Comparison of ENCODE assay signal across 8 cellular contexts in genomic region chr6:26659360-26660095, GRCh38.
DNase-seq lines count a peak whose midpoint lies in the region; TF ChIP-seq lines count a peak whose summit lies in the region.
"Not testable (repeated sequence)": the region's sequence is repeated elsewhere in the genome, so short reads cannot be mapped to it uniquely, and the experiment has no call there.

A gene with protein sequence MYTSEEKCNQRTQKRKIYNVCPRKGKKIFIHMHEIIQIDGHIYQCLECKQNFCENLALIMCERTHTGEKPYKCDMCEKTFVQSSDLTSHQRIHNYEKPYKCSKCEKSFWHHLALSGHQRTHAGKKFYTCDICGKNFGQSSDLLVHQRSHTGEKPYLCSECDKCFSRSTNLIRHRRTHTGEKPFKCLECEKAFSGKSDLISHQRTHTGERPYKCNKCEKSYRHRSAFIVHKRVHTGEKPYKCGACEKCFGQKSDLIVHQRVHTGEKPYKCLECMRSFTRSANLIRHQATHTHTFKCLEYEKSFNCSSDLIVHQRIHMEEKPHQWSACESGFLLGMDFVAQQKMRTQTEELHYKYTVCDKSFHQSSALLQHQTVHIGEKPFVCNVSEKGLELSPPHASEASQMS (minus strand): TSS chr6:26659746. CDS start chr6:26638553, 21,193 bp downstream.

- peak within 1 kb of the TSS; percentile 70 for H3K4me3 Mint-ChIP-seq in activated naive CD4-positive, alpha-beta T cell treated with anti-CD3 and anti-CD28 coated beads, Interleukin-2, amount 10 ng/mL, durations not matched to agents 7 days and 5 days

- not testable (repeated sequence) for TF ChIP-seq CTCF in HFF-Myc (IDR thresholded peaks at IDR 0.05; ENCODE audit: low read depth, low read length, missing control alignments)

- DNase-seq in GM03348 (ENCODE audit: low spot score) (peak; percentile 99), HFF-Myc (ENCODE audit: extremely low read depth, low read depth) (peak; percentile 59), NAMALWA (ENCODE audit: low spot score) (peak; percentile 95), SK-N-MC (ENCODE audit: low read depth, low spot score) (peak; percentile 32), germinal center (ENCODE audit: low spot score) (peak; percentile 97), non-pigmented ciliary epithelial cell (ENCODE audit: low read depth) (peak; percentile 65), superior temporal gyrus (ENCODE audit: extremely low spot score) (peak; percentile 96)
- peak; percentile 93 for DNase-seq in activated naive CD4-positive, alpha-beta T cell treated with anti-CD3 and anti-CD28 coated beads, Interleukin-2, amount 10 ng/mL, durations not matched to agents 7 days and 5 days

- H3K4me3 ChIP-seq in HFF-Myc (replicated peaks; ENCODE audit: low read depth, low read length) (peak within 1 kb of the TSS; percentile 58), SK-N-MC (peak within 1 kb of the TSS; percentile 78)

- peak within 1 kb of the TSS; percentile 87 for H3K9ac ChIP-seq in SK-N-MC (ENCODE audit: insufficient read length)

- H3K27ac Mint-ChIP-seq in activated naive CD4-positive, alpha-beta T cell treated with anti-CD3 and anti-CD28 coated beads, Interleukin-2, amount 10 ng/mL, durations not matched to agents 7 days and 5 days: peak within 1 kb of the TSS; percentile 46

- peaks cover 25% of the 10 kb centered on the region for H3K36me3 Mint-ChIP-seq in activated naive CD4-positive, alpha-beta T cell treated with anti-CD3 and anti-CD28 coated beads, Interleukin-2, amount 10 ng/mL, durations not matched to agents 7 days and 5 days

- peaks cover 22% of the 10 kb centered on the region for H3K27me3 Mint-ChIP-seq in activated naive CD4-positive, alpha-beta T cell treated with anti-CD3 and anti-CD28 coated beads, Interleukin-2, amount 10 ng/mL, durations not matched to agents 7 days and 5 days

- H3K27ac ChIP-seq in SK-N-MC: not testable (repeated sequence)

- CTCF ChIA-PET in activated naive CD4-positive, alpha-beta T cell treated with anti-CD3 and anti-CD28 coated beads, Interleukin-2, amount 10 ng/mL, durations not matched to agents 7 days and 5 days (lab: Charles Lee): not testable (repeated sequence)

- peaks cover 32% of the 10 kb centered on the region for H3K36me3 ChIP-seq in SK-N-MC (ENCODE audit: insufficient read depth, low read length)

- peaks cover 16% of the 10 kb centered on the region for H3K4me1 Mint-ChIP-seq in activated naive CD4-positive, alpha-beta T cell treated with anti-CD3 and anti-CD28 coated beads, Interleukin-2, amount 10 ng/mL, durations not matched to agents 7 days and 5 days

- not testable (repeated sequence) for H3K9me3 ChIP-seq in SK-N-MC (ENCODE audit: low read depth, low read length)

- H3K9me3 Mint-ChIP-seq in activated naive CD4-positive, alpha-beta T cell treated with anti-CD3 and anti-CD28 coated beads, Interleukin-2, amount 10 ng/mL, durations not matched to agents 7 days and 5 days: not testable (repeated sequence)

Comparison
In these comparisons a context has a peak if more than half of its experiments do, and no peak if none do; other contexts are left out.
1. DNase-seq: peak in every context shown above with its lines; median percentile 99 in GM03348; 97 in germinal center; 96 in superior temporal gyrus; 95 in NAMALWA; 93 in activated naive CD4-positive, alpha-beta T cell treated with anti-CD3 and anti-CD28 coated beads, Interleukin-2, amount 10 ng/mL, durations not matched to agents 7 days and 5 days; 65 in non-pigmented ciliary epithelial cell; 59 in HFF-Myc; 32 in SK-N-MC.